ENCODE assay signal across 8 cellular contexts in genomic region chr10:22321156-22321711, GRCh38. TPM values are rescaled to one million over a fixed set of nuclear protein-coding genes. Genes with fewer than 3 reads are reported as not detected.
A peak's percentile ranks its signal among the peaks of the same experiment; 100 is the strongest.
DNase-seq lines count a peak whose midpoint lies in the region; ATAC-seq and TF ChIP-seq lines count a peak whose summit lies in the region.

No MANE protein-coding gene starts in this region.

- H3K27me3 ChIP-seq in spleen (replicated peaks in 1 of 7): peaks cover 0 to 39% (median 0%) of the 10 kb centered on the region in 7 donors

- WGBS in spleen, 5 donors: 0 to 1% (median 0%) methylated on average over 42 to 63 of the region's 68 CpGs

- intact Hi-C loops in spleen (cut with DNase I; ENCODE audit: low total_unique reads): no loop called here

- peak in 1 of 3 donors; percentile 24 for TF ChIP-seq POLR2A in spleen (IDR thresholded peaks at IDR 0.05)

- H3K9me3 ChIP-seq in KOPT-K1 (ENCODE audit: insufficient read depth, low read length, poor library complexity, severe bottlenecking) (no peaks in the 10 kb centered on the region), spleen (no peaks in the 10 kb centered on the region)

- H3K4me3 ChIP-seq in WI38 (ENCODE audit: low read depth, low read length) (peak overlapping the region; percentile 77), spleen (peak overlapping the region; percentile 74 to 92 (median 84))

- H3K27ac Mint-ChIP-seq in central memory CD8-positive, alpha-beta T cell (ENCODE audit: low read depth): peak overlapping the region; percentile 76

- peaks cover 28% of the 10 kb centered on the region for H3K36me3 Mint-ChIP-seq in central memory CD8-positive, alpha-beta T cell (ENCODE audit: insufficient read depth)

- ATAC-seq in central memory CD8-positive, alpha-beta T cell (replicated peaks; ENCODE audit: extremely low read depth, poor library complexity, severe bottlenecking): peak; percentile 37
- ATAC-seq in GM19452 (IDR thresholded peaks at IDR 0.05; ENCODE audit: unreplicated experiment): no peak

- peaks cover 45% of the 10 kb centered on the region for H3K4me1 Mint-ChIP-seq in central memory CD8-positive, alpha-beta T cell

- H3K36me3 ChIP-seq in KOPT-K1 (ENCODE audit: insufficient read depth, low read length): peaks cover 3% of the 10 kb centered on the region
- no peaks in the 10 kb centered on the region for H3K36me3 ChIP-seq in spleen

- no peaks in the 10 kb centered on the region for H3K9me3 Mint-ChIP-seq in central memory CD8-positive, alpha-beta T cell

- peak overlapping the region; percentile 84 for H3K4me3 Mint-ChIP-seq in central memory CD8-positive, alpha-beta T cell

- H3K27ac ChIP-seq in KOPT-K1 (ENCODE audit: low read depth, low read length, poor library complexity, severe bottlenecking) (peak overlapping the region; percentile 82), spleen (peak overlapping the region; percentile 87 to 97 (median 94))

- peaks cover 37 to 79% (median 68%) of the 10 kb centered on the region in 6 donors for H3K4me1 ChIP-seq in spleen

- no peaks in the 10 kb centered on the region for H3K27me3 Mint-ChIP-seq in central memory CD8-positive, alpha-beta T cell

- no peak for TF ChIP-seq CTCF in WI38 (IDR thresholded peaks at IDR 0.05; ENCODE audit: low read depth, low read length)
- TF ChIP-seq CTCF in spleen (IDR thresholded peaks at IDR 0.05 in 8 of 11, conservative IDR thresholded peaks at IDR 0.05 in 3 of 11): no peak

- peak; percentile 40 for DNase-seq in SIG-M5 treated with dmso at 0.1 percent for 504 hours (lab: John Stamatoyannopoulos, UW; ENCODE audit: unreplicated experiment)
- DNase-seq in SIG-M5 (lab: John Stamatoyannopoulos, UW): no peak
- DNase-seq in central memory CD8-positive, alpha-beta T cell (ENCODE audit: low spot score in 2 of 2): no peak
- DNase-seq in islet precursor cell: peak; percentile 84
- DNase-seq in spleen: peak; percentile 92

RNA-seq across cellular contexts. Expression of gene BMI1, which starts 0.3 kb away (rescaled TPM):
- 10 to 100 TPM; 47.1 to 89.7 (median 68.2) TPM for total RNA-seq in spleen
- polyA plus RNA-seq in spleen: 10 to 100 TPM; 26.9 to 38.7 (median 27.1) TPM

RNA-seq across cellular contexts. Expression of gene COMMD3, which starts 5.0 kb away (rescaled TPM):
- 10 to 100 TPM; 43.5 to 63.7 (median 52.9) TPM for total RNA-seq in spleen
- polyA plus RNA-seq in spleen: 10 to 100 TPM; 69.1 to 76.0 (median 73.2) TPM

RNA-seq across cellular contexts. Expression of gene SPAG6, which starts 24.1 kb away (rescaled TPM):
- not detected for total RNA-seq in spleen
- under 1 TPM in 1 of 3 donors, not detected in 2; 0.11 TPM for polyA plus RNA-seq in spleen

Comparison
In these comparisons a context has a peak if more than half of its experiments do, and no peak if none do; other contexts are left out.
1. DNase-seq: peak in SIG-M5 treated with dmso at 0.1 percent for 504 hours (single experiment), islet precursor cell (single experiment) and spleen (single experiment); none in SIG-M5 (single experiment) and central memory CD8-positive, alpha-beta T cell (0 of 2).